14 cellular contexts compared by ENCODE assay signal in genomic region chr9:129898205-129898604, GRCh38.
A peak's percentile ranks its signal among the peaks of the same experiment; 100 is the strongest.
DNase-seq lines count a peak whose midpoint lies in the region; ATAC-seq, FAIRE-seq and TF ChIP-seq lines count a peak whose summit lies in the region.
"Had no signal": no experiment of that assay in that cellular context is flagged by ENCODE, and none has a peak within 500 bp of the region (broad histone marks: within the 10 kb centered on the region; RNA-seq: fewer than 3 reads in every experiment).

No MANE protein-coding gene starts in this region.

- H3K27me3 ChIP-seq in endodermal cell (ENCODE audit: control insufficient read depth, insufficient read depth, low read length, poor library complexity, severe bottlenecking) (no peaks in the 10 kb centered on the region), sigmoid colon (no peaks in the 10 kb centered on the region)

- TF ChIP-seq EP300 in sigmoid colon (IDR thresholded peaks at IDR 0.05) = no peak

- H3K4me1 ChIP-seq in endodermal cell (ENCODE audit: control insufficient read depth, insufficient read depth, low read length) (no peaks in the 10 kb centered on the region), sigmoid colon (peaks cover 0 to under 1% (median under 1%) of the 10 kb centered on the region in 4 donors)
- H3K4me1 ChIP-seq: psoas muscle had no signal

- 96 to 100% methylated on average over 4 to 7 of the region's 7 CpGs for WGBS in endodermal cell (ENCODE audit: insufficient coverage in 1 of 2, insufficient read length in 1 of 2), 2 experiments
- 74 to 84% methylated on average over 7 of the region's 7 CpGs for WGBS in sigmoid colon, 2 donors

- no peak for ATAC-seq in GM21529 (IDR thresholded peaks at IDR 0.05; ENCODE audit: unreplicated experiment)
- ATAC-seq: activated T-cell treated with anti-CD3 and anti-CD28 coated beads, Interleukin-2, amount 50 U/mL, for 4 hours; psoas muscle had no signal

- no peak overlapping the region for H3K4me3 Mint-ChIP-seq in activated naive CD4-positive, alpha-beta T cell treated with anti-CD3 and anti-CD28 coated beads for 36 hours
- H3K4me3 Mint-ChIP-seq in endodermal cell = no peak overlapping the region
- H3K4me3 Mint-ChIP-seq: activated T-cell treated with anti-CD3 and anti-CD28 coated beads, Interleukin-2, amount 50 U/mL, for 4 hours had no signal

- H3K27ac ChIP-seq in endodermal cell (ENCODE audit: low read depth, low read length) (no peak overlapping the region), sigmoid colon (peak overlapping the region in 2 of 4 donors; percentile 9 to 50)
- H3K27ac ChIP-seq: C4-2B, psoas muscle had no signal

- H3K9me3 ChIP-seq in endodermal cell (ENCODE audit: control insufficient read depth, low read length) (no peaks in the 10 kb centered on the region), sigmoid colon (no peaks in the 10 kb centered on the region)
- H3K9me3 ChIP-seq: psoas muscle had no signal

- H3K4me3 ChIP-seq in endodermal cell (ENCODE audit: low read length) = no peak overlapping the region
- H3K4me3 ChIP-seq in sigmoid colon = no peak overlapping the region
- H3K4me3 ChIP-seq: psoas muscle had no signal

- no peaks in the 10 kb centered on the region for H3K27me3 Mint-ChIP-seq in activated naive CD4-positive, alpha-beta T cell treated with anti-CD3 and anti-CD28 coated beads for 36 hours (ENCODE audit: low read depth)
- no peaks in the 10 kb centered on the region for H3K27me3 Mint-ChIP-seq in endodermal cell (ENCODE audit: insufficient read depth)

- no peak for TF ChIP-seq POLR2A in sigmoid colon (IDR thresholded peaks at IDR 0.05)

- intact Hi-C loops in activated naive CD4-positive, alpha-beta T cell treated with anti-CD3 and anti-CD28 coated beads for 36 hours (cut with micrococcal nuclease) = no loop called here
- intact Hi-C loops in sigmoid colon (cut with DNase I) = no loop called here

- TF ChIP-seq CTCF in endodermal cell (conservative IDR thresholded peaks at IDR 0.05) (peak; percentile 31), sigmoid colon (IDR thresholded peaks at IDR 0.05) (no peak)

- CTCF ChIA-PET in activated naive CD4-positive, alpha-beta T cell treated with anti-CD3 and anti-CD28 coated beads for 36 hours (lab: Charles Lee) = interaction anchor here (0.6 to 1.1 kb wide), 5 partner anchors 9 to 202 kb away, joined by 3 to 5 read pairs (median 3); no protein-coding TSS in a partner anchor

- no peak for FAIRE-seq in urothelium cell line (lab: Jason Lieb, UNC)
- FAIRE-seq: HTR-8/SVneo had no signal

- H3K36me3 Mint-ChIP-seq in activated naive CD4-positive, alpha-beta T cell treated with anti-CD3 and anti-CD28 coated beads for 36 hours (ENCODE audit: low read depth) = peaks cover 74% of the 10 kb centered on the region
- H3K36me3 Mint-ChIP-seq in endodermal cell (ENCODE audit: low read depth) = peaks cover 62% of the 10 kb centered on the region

- H3K9ac ChIP-seq in endodermal cell (ENCODE audit: extremely low read depth, low read length, poor library complexity, severe bottlenecking) = no peak overlapping the region

- peak overlapping the region; percentile 70 for H3K27ac Mint-ChIP-seq in activated naive CD4-positive, alpha-beta T cell treated with anti-CD3 and anti-CD28 coated beads for 36 hours
- H3K27ac Mint-ChIP-seq in endodermal cell = no peak overlapping the region

- no peaks in the 10 kb centered on the region for H3K9me3 Mint-ChIP-seq in activated naive CD4-positive, alpha-beta T cell treated with anti-CD3 and anti-CD28 coated beads for 36 hours
- no peaks in the 10 kb centered on the region for H3K9me3 Mint-ChIP-seq in endodermal cell
- H3K9me3 Mint-ChIP-seq: activated T-cell treated with anti-CD3 and anti-CD28 coated beads, Interleukin-2, amount 50 U/mL, for 4 hours had no signal

- H3K36me3 ChIP-seq in endodermal cell (ENCODE audit: control insufficient read depth, insufficient read depth, low read length) = peaks cover 52% of the 10 kb centered on the region
- H3K36me3 ChIP-seq in sigmoid colon = peaks cover 40 to 95% (median 70%) of the 10 kb centered on the region in 4 donors

- no peak for DNase-seq in activated naive CD4-positive, alpha-beta T cell treated with anti-CD3 and anti-CD28 coated beads for 36 hours
- DNase-seq in activated naive CD4-positive, alpha-beta T cell treated with Interleukin-2 at 50 U/mL for 16 hours = no peak
- peak; percentile 68 for DNase-seq in NCI-H226
- DNase-seq in endodermal cell = peak; percentile 58
- peak; percentile 56 for DNase-seq in sigmoid colon
- no peak for DNase-seq in urothelium cell line (ENCODE audit: low spot score)
- DNase-seq in NCI-H1930 (lab: John Stamatoyannopoulos, UW) = no peak
- DNase-seq: activated T-cell treated with anti-CD3 and anti-CD28 coated beads, Interleukin-2, amount 50 U/mL, for 4 hours; effector CD8-positive, alpha-beta T cell; kidney glomerular epithelial cell; psoas muscle had no signal

- peaks cover 72% of the 10 kb centered on the region for H3K4me1 Mint-ChIP-seq in activated naive CD4-positive, alpha-beta T cell treated with anti-CD3 and anti-CD28 coated beads for 36 hours (ENCODE audit: low read depth)
- H3K4me1 Mint-ChIP-seq in endodermal cell = peaks cover 3% of the 10 kb centered on the region

Comparison
In these comparisons a context has a peak if more than half of its experiments do, and no peak if none do; other contexts are left out.
1. DNase-seq: peak in NCI-H226 (single experiment), endodermal cell (single experiment) and sigmoid colon (single experiment); none in activated naive CD4-positive, alpha-beta T cell treated with anti-CD3 and anti-CD28 coated beads for 36 hours (single experiment), activated naive CD4-positive, alpha-beta T cell treated with Interleukin-2 at 50 U/mL for 16 hours (single experiment), urothelium cell line (single experiment) and NCI-H1930 (0 of 2).